2 cellular contexts compared by ENCODE assay signal in genomic region chr4:126937342-126937741, GRCh38.
TF ChIP-seq lines count a peak whose summit lies in the region.

No MANE protein-coding gene starts in this region.

TF ChIP-seq in IMR-90, 13 proteins besides CTCF, POLR2A, EP300 and RAD21 (continued from another document):
- TF ChIP-seq ELK1 (IDR thresholded peaks at IDR 0.05; ENCODE audit: borderline replicate concordance, low read depth, low read length) (no peak), CHD1 (IDR thresholded peaks at IDR 0.05; ENCODE audit: low read depth, low read length) (no peak), RFX5 (IDR thresholded peaks at IDR 0.05; ENCODE audit: low read depth, low read length) (no peak), USF2 (IDR thresholded peaks at IDR 0.05; ENCODE audit: low read depth, low read length) (no peak), NFE2L2 (IDR thresholded peaks at IDR 0.05; ENCODE audit: low read depth, low read length) (no peak), BHLHE40 (IDR thresholded peaks at IDR 0.05; ENCODE audit: low read depth, low read length) (no peak), MXI1 (IDR thresholded peaks at IDR 0.05; ENCODE audit: borderline replicate concordance, low read depth, low read length) (no peak), CEBPB (IDR thresholded peaks at IDR 0.05; ENCODE audit: low read depth, low read length) (no peak), SMC3 (IDR thresholded peaks at IDR 0.05; ENCODE audit: low read depth, low read length) (no peak), MAFK (IDR thresholded peaks at IDR 0.05; ENCODE audit: low read depth, low read length) (no peak)
TF ChIP-seq in IMR-90: peak in this region for 0.

TF ChIP-seq in SK-N-SH, 30 proteins besides CTCF, POLR2A, EP300 and RAD21 (continued from another document):
- 0 out of 2 replicates have a peak, but pooled peaks have one; percentile 26 for TF ChIP-seq PBX3 (IDR thresholded peaks at IDR 0.05)
TF ChIP-seq in SK-N-SH: peak in this region for 1.
